ENCODE assay signal across 16 cellular contexts in the genomic region with DNA sequence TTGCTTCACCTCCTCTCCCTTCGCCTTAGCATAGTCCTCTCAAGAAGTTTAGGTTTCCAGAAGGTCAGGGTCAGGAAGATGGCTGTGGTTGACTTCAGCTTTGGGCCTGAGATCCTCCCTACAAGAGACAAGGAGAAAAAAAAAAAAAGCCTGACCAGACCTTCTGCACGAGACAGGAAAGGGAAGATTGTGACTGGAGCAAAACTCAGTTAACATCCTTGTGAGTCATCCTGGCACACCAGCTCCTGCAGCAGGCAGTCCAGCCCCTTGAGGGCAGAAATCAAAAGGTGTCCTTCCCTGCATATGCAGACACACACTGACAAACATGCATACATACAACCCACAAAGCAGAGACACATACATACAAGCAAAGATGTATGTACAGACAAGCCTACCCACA. TPM values are rescaled to one million over a fixed set of nuclear protein-coding genes. Genes with fewer than 3 reads are reported as not detected.
DNase-seq lines count a peak whose midpoint lies in the region; ATAC-seq and TF ChIP-seq lines count a peak whose summit lies in the region.
"Had no signal": no experiment of that assay in that cellular context is flagged by ENCODE, and none has a peak within 500 bp of the region (broad histone marks: within the 10 kb centered on the region; RNA-seq: fewer than 3 reads in every experiment).

No MANE protein-coding gene starts in this region.

- no peak overlapping the region for H3K27ac ChIP-seq in PC-3 (ENCODE audit: low read length)
- no peak overlapping the region for H3K27ac ChIP-seq in epithelial cell of prostate
- H3K27ac ChIP-seq: lower lobe of right lung, neural progenitor cell, transverse colon had no signal

- no peak overlapping the region for H3K4me3 ChIP-seq in PC-3 (ENCODE audit: low read length)
- H3K4me3 ChIP-seq: lower lobe of right lung, neural progenitor cell, transverse colon had no signal

- peaks cover 0 to 3% (median 0%) of the 10 kb centered on the region in 3 donors for H3K36me3 Mint-ChIP-seq in immature natural killer cell
- H3K36me3 Mint-ChIP-seq: IgD-negative memory B cell, neural progenitor cell had no signal

- no peak overlapping the region for H3K9ac ChIP-seq in PC-3 (ENCODE audit: low read length)
- H3K9ac ChIP-seq: neural progenitor cell had no signal

- no peak overlapping the region for H3K27ac Mint-ChIP-seq in immature natural killer cell
- H3K27ac Mint-ChIP-seq: activated T-cell treated with anti-CD3 and anti-CD28 coated beads, Interleukin-2, amount 50 U/mL, for 24 hours; IgD-negative memory B cell; neural progenitor cell had no signal

- H3K36me3 ChIP-seq in PC-3 (ENCODE audit: low read depth, low read length), result no peaks in the 10 kb centered on the region
- H3K36me3 ChIP-seq: lower lobe of right lung, neural progenitor cell, transverse colon had no signal

- no peaks in the 10 kb centered on the region for H4K20me1 ChIP-seq in PC-3 (ENCODE audit: low read length)

- no peaks in the 10 kb centered on the region for H3K9me3 ChIP-seq in PC-3 (ENCODE audit: low read length)
- H3K9me3 ChIP-seq: lower lobe of right lung, transverse colon had no signal

- no peak overlapping the region for H2AFZ ChIP-seq in PC-3 (ENCODE audit: low read length)
- H2AFZ ChIP-seq: neural progenitor cell had no signal

- intact Hi-C loops in PC-3 (cut with micrococcal nuclease), result no loop called here

- no peaks in the 10 kb centered on the region for H3K9me3 Mint-ChIP-seq in immature natural killer cell
- H3K9me3 Mint-ChIP-seq: activated T-cell treated with anti-CD3 and anti-CD28 coated beads, Interleukin-2, amount 50 U/mL, for 24 hours; IgD-negative memory B cell; neural progenitor cell had no signal

- POLR2A ChIA-PET in PC-3 (lab: Charles Lee; ENCODE audit: unreplicated experiment), result no interaction called here

- peaks cover 5% of the 10 kb centered on the region; the same call in 1 of the 2 replicates for H3K27me3 ChIP-seq in PC-3 (ENCODE audit: low read length)
- H3K27me3 ChIP-seq: neural progenitor cell had no signal

- peaks cover 6% of the 10 kb centered on the region; the same call in 1 of the 2 replicates for H3K4me1 ChIP-seq in PC-3 (ENCODE audit: insufficient read depth, low read length)
- H3K4me1 ChIP-seq: lower lobe of right lung, neural progenitor cell, transverse colon had no signal

- H3F3A ChIP-seq in PC-3 (ENCODE audit: low read length, unreplicated experiment), result no peaks in the 10 kb centered on the region

- H3K79me2 ChIP-seq in PC-3 (ENCODE audit: low read length), result no peaks in the 10 kb centered on the region

- peaks cover 2 to 7% (median 3%) of the 10 kb centered on the region in 3 donors for H3K27me3 Mint-ChIP-seq in immature natural killer cell (ENCODE audit: low read depth in 3 of 3)

- no peaks in the 10 kb centered on the region for H3K4me1 Mint-ChIP-seq in immature natural killer cell
- H3K4me1 Mint-ChIP-seq: IgD-negative memory B cell, neural progenitor cell had no signal

- ATAC-seq in PC-3 (peak; percentile 91), GM21360 (IDR thresholded peaks at IDR 0.05; ENCODE audit: unreplicated experiment) (no peak)
- ATAC-seq: lower lobe of right lung had no signal

- CTCF ChIA-PET in PC-3 (lab: Charles Lee), result no interaction called here

- no peak overlapping the region for H3K4me3 Mint-ChIP-seq in immature natural killer cell
- H3K4me3 Mint-ChIP-seq: activated T-cell treated with anti-CD3 and anti-CD28 coated beads, Interleukin-2, amount 50 U/mL, for 24 hours; IgD-negative memory B cell; neural progenitor cell had no signal

- TF ChIP-seq CTCF in PC-3 (conservative IDR thresholded peaks at IDR 0.05; ENCODE audit: low read depth, low read length), result no peak

- DNase-seq in GM04504 (ENCODE audit: low read depth), result peak; percentile 42
- DNase-seq in PC-3, result peak; percentile 61
- DNase-seq in epithelial cell of prostate (ENCODE audit: low read depth, low spot score), result peak; percentile 44
- peak; percentile 64 for DNase-seq in renal cortical epithelial cell (ENCODE audit: low read depth)
- DNase-seq in immature natural killer cell, result no peak
- no peak for DNase-seq in NCI-H187 treated with DMSO at 0.1 percent for 48 hours (lab: John Stamatoyannopoulos, UW)
- DNase-seq: amygdala, H7, hippocampal formation, lower lobe of right lung, NCI-H1930, transverse colon had no signal

- H3K4me2 ChIP-seq in PC-3 (ENCODE audit: low read length), result no peak overlapping the region
- H3K4me2 ChIP-seq: neural progenitor cell had no signal

- H3K9me2 ChIP-seq in PC-3 (replicated peaks; ENCODE audit: low read length), result no peaks in the 10 kb centered on the region

- BruUV-seq in PC-3 (replicated peaks; lab: Mats Ljungman, UMichigan), result no TSS peak

RNA-seq across cellular contexts. Expression of gene ENHO, which starts 18.0 kb away (rescaled TPM):
- 1.3 and 2.0 TPM in 2 replicates for total RNA-seq in PC-3 (2014; rRNA removed)
- 0.30 TPM in 1 of 2 replicates, not detected in the other for total RNA-seq in renal cortical epithelial cell
- 10 to 100 TPM in 1 of 3 donors, 1 to 10 TPM in 1, under 1 TPM in 1; 1.00 to 11.3 (median 9.2) TPM for polyA plus RNA-seq in immature natural killer cell
- polyA plus RNA-seq: IgD-negative memory B cell had no signal

RNA-seq across cellular contexts. Expression of gene CNTFR, which starts 48.7 kb away (rescaled TPM):
- total RNA-seq in PC-3 (2014; rRNA removed) (not detected in 2 replicates), renal cortical epithelial cell (not detected in 2 replicates)
- polyA plus RNA-seq in immature natural killer cell, result not detected
- polyA plus RNA-seq: IgD-negative memory B cell had no signal

Comparison
In these comparisons a context has a peak if more than half of its experiments do, and no peak if none do; other contexts are left out.
1. DNase-seq: peak in GM04504 (single experiment), PC-3 (single experiment), epithelial cell of prostate (single experiment) and renal cortical epithelial cell (single experiment); none in immature natural killer cell (0 of 3) and NCI-H187 treated with DMSO at 0.1 percent for 48 hours (single experiment).